Comparison of ENCODE assay signal across 11 cellular contexts in the genomic region with DNA sequence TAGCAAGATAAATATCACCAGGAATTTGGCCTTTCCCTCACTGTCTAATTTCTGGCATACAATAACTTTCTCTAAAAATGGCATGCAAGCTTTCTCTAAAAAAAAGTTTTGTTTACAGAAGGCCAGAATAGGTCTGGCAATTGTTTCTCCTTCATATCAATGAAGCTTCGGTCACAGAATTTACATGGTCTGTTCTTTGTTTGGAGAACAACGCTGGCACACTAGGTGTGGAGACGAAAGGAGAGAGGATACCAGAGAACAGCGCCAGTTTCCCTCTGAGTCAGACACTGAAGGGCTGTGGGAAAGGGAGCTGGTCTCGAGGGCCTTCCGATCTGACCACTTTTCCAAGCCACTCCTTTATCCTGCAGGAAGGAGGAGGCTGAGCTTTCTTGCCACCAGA.
DNase-seq lines count a peak whose midpoint lies in the region; ATAC-seq and TF ChIP-seq lines count a peak whose summit lies in the region.
"Had no signal": no experiment of that assay in that cellular context is flagged by ENCODE, and none has a peak within 500 bp of the region (broad histone marks: within the 10 kb centered on the region; RNA-seq: fewer than 3 reads in every experiment).

No MANE protein-coding gene starts in this region.

- peak overlapping the region; percentile 44 for H3K27ac ChIP-seq in lower lobe of right lung
- H3K27ac ChIP-seq in upper lobe of right lung, result peak overlapping the region; percentile 45
- H3K27ac ChIP-seq: 22Rv1 had no signal

- no peak for DNase-seq in activated CD4-positive, alpha-beta memory T cell treated with anti-CD3 and anti-CD28 coated beads, Interleukin-2, amount 10 ng/mL, durations not matched to agents 7 days and 5 days
- DNase-seq in activated CD4-positive, alpha-beta memory T cell treated with anti-CD3 and anti-CD28 coated beads for 36 hours, result no peak
- DNase-seq in choroid plexus epithelial cell (ENCODE audit: low read depth) (peak; percentile 72), lower lobe of right lung (no peak), upper lobe of right lung (no peak), type B pancreatic cell (ENCODE audit: extremely low spot score, unreplicated experiment) (no peak)
- no peak for DNase-seq in activated CD8-positive, alpha-beta memory T cell treated with anti-CD3 and anti-CD28 coated beads, Interleukin-2, amount 50 U/mL, for 48 hours
- DNase-seq: activated gamma-delta T cell treated with Interleukin-2 at 50 U/mL for 16 hours, kidney had no signal

- H3K4me3 Mint-ChIP-seq in activated CD4-positive, alpha-beta memory T cell treated with anti-CD3 and anti-CD28 coated beads, Interleukin-2, amount 10 ng/mL, durations not matched to agents 7 days and 5 days, result no peak overlapping the region
- no peak overlapping the region for H3K4me3 Mint-ChIP-seq in activated CD4-positive, alpha-beta memory T cell treated with anti-CD3 and anti-CD28 coated beads for 36 hours
- no peak overlapping the region for H3K4me3 Mint-ChIP-seq in type B pancreatic cell

- H3K9me3 ChIP-seq in lower lobe of right lung (no peaks in the 10 kb centered on the region), upper lobe of right lung (no peaks in the 10 kb centered on the region)

- peaks cover 35% of the 10 kb centered on the region for H3K4me1 ChIP-seq in lower lobe of right lung
- H3K4me1 ChIP-seq in upper lobe of right lung, result peaks cover 34% of the 10 kb centered on the region

- H3K9me3 Mint-ChIP-seq in activated CD4-positive, alpha-beta memory T cell treated with anti-CD3 and anti-CD28 coated beads, Interleukin-2, amount 10 ng/mL, durations not matched to agents 7 days and 5 days, result peaks cover 14% of the 10 kb centered on the region
- H3K9me3 Mint-ChIP-seq in activated CD4-positive, alpha-beta memory T cell treated with anti-CD3 and anti-CD28 coated beads for 36 hours, result peaks cover 8% of the 10 kb centered on the region
- H3K9me3 Mint-ChIP-seq in type B pancreatic cell, result peaks cover 4% of the 10 kb centered on the region

- H3K4me3 ChIP-seq in choroid plexus epithelial cell (ENCODE audit: low read depth, low read length) (no peak overlapping the region), lower lobe of right lung (no peak overlapping the region), upper lobe of right lung (no peak overlapping the region)

- TF ChIP-seq CTCF in choroid plexus epithelial cell (conservative IDR thresholded peaks at IDR 0.05; ENCODE audit: low read depth, low read length), result no peak
- no peak for TF ChIP-seq CTCF in lower lobe of right lung (IDR thresholded peaks at IDR 0.05)
- no peak for TF ChIP-seq CTCF in upper lobe of right lung (IDR thresholded peaks at IDR 0.05)
- TF ChIP-seq CTCF in type B pancreatic cell (conservative IDR thresholded peaks at IDR 0.05), result no peak

- H3K27ac Mint-ChIP-seq in activated CD4-positive, alpha-beta memory T cell treated with anti-CD3 and anti-CD28 coated beads, Interleukin-2, amount 10 ng/mL, durations not matched to agents 7 days and 5 days, result peak overlapping the region; percentile 45
- no peak overlapping the region for H3K27ac Mint-ChIP-seq in activated CD4-positive, alpha-beta memory T cell treated with anti-CD3 and anti-CD28 coated beads for 36 hours
- no peak overlapping the region for H3K27ac Mint-ChIP-seq in type B pancreatic cell

- H3K27me3 ChIP-seq in lower lobe of right lung (ENCODE audit: low read depth) (no peaks in the 10 kb centered on the region), upper lobe of right lung (no peaks in the 10 kb centered on the region)

- ATAC-seq in lower lobe of right lung, result peak; percentile 55 to 79
- peak; percentile 79 for ATAC-seq in upper lobe of right lung
- no peak for ATAC-seq in GM19328 (IDR thresholded peaks at IDR 0.05; ENCODE audit: unreplicated experiment)

- H3K36me3 ChIP-seq in lower lobe of right lung (no peaks in the 10 kb centered on the region), upper lobe of right lung (no peaks in the 10 kb centered on the region)

- intact Hi-C loops in activated CD4-positive, alpha-beta memory T cell treated with anti-CD3 and anti-CD28 coated beads for 36 hours (cut with micrococcal nuclease), result no loop called here
- intact Hi-C loops in lower lobe of right lung (cut with DNase I), result no loop called here
- intact Hi-C loops in upper lobe of right lung (cut with DNase I), result no loop called here

- H3K36me3 Mint-ChIP-seq in activated CD4-positive, alpha-beta memory T cell treated with anti-CD3 and anti-CD28 coated beads, Interleukin-2, amount 10 ng/mL, durations not matched to agents 7 days and 5 days (ENCODE audit: low read depth), result peaks cover 23% of the 10 kb centered on the region
- peaks cover 8% of the 10 kb centered on the region for H3K36me3 Mint-ChIP-seq in activated CD4-positive, alpha-beta memory T cell treated with anti-CD3 and anti-CD28 coated beads for 36 hours
- H3K36me3 Mint-ChIP-seq in type B pancreatic cell, result no peaks in the 10 kb centered on the region

- no peaks in the 10 kb centered on the region for H3K27me3 Mint-ChIP-seq in activated CD4-positive, alpha-beta memory T cell treated with anti-CD3 and anti-CD28 coated beads, Interleukin-2, amount 10 ng/mL, durations not matched to agents 7 days and 5 days
- H3K27me3 Mint-ChIP-seq in activated CD4-positive, alpha-beta memory T cell treated with anti-CD3 and anti-CD28 coated beads for 36 hours, result no peaks in the 10 kb centered on the region
- H3K27me3 Mint-ChIP-seq in type B pancreatic cell, result no peaks in the 10 kb centered on the region

- H3K4me1 Mint-ChIP-seq in activated CD4-positive, alpha-beta memory T cell treated with anti-CD3 and anti-CD28 coated beads, Interleukin-2, amount 10 ng/mL, durations not matched to agents 7 days and 5 days, result peaks cover 56% of the 10 kb centered on the region
- peaks cover 39% of the 10 kb centered on the region for H3K4me1 Mint-ChIP-seq in activated CD4-positive, alpha-beta memory T cell treated with anti-CD3 and anti-CD28 coated beads for 36 hours (ENCODE audit: low read depth)
- peaks cover 5% of the 10 kb centered on the region for H3K4me1 Mint-ChIP-seq in type B pancreatic cell (ENCODE audit: unreplicated experiment)

- CTCF ChIA-PET in activated CD4-positive, alpha-beta memory T cell treated with anti-CD3 and anti-CD28 coated beads, Interleukin-2, amount 10 ng/mL, durations not matched to agents 7 days and 5 days (lab: Charles Lee), result interaction anchor here (1.1 to 2.3 kb wide), 3 partner anchors 13 to 72 kb away, joined by 3 to 7 read pairs (median 6); no protein-coding TSS in a partner anchor
- CTCF ChIA-PET in activated CD4-positive, alpha-beta memory T cell treated with anti-CD3 and anti-CD28 coated beads for 36 hours (lab: Charles Lee), result interaction anchor here (0.6 kb wide), 1 partner anchor 16 kb away, joined by 3 read pairs; no protein-coding TSS in a partner anchor

- POLR2A ChIA-PET in activated CD4-positive, alpha-beta memory T cell treated with anti-CD3 and anti-CD28 coated beads, Interleukin-2, amount 10 ng/mL, durations not matched to agents 7 days and 5 days (lab: Charles Lee), result interaction anchor here (0.9 to 4.4 kb wide), 6 partner anchors 16 to 73 kb away, joined by 3 to 37 read pairs (median 10); partner anchors contain the start of genes ITGA1 and PELO
- POLR2A ChIA-PET in activated CD4-positive, alpha-beta memory T cell treated with anti-CD3 and anti-CD28 coated beads for 36 hours (lab: Charles Lee), result no interaction called here
